8 cellular contexts compared by ENCODE assay signal in the genomic region with DNA sequence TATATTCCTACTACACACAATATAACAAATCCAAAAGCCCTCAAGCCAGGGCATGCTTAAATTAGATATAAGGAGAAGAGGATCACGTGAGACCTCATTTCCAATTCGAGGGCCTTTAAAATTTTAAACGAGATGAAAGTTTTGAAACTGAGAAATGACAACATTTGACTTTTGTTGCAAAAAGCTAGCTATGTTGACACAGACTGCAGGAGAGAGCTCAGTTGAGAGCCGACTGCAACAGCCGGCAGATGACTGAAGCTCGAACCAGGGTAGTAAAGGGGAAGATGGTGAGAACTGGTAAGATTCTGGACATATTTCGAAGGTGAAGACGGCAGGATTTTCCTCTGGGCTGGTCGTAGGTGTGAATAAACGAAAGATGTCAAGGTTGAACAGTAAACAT. TPM values are rescaled to one million over a fixed set of nuclear protein-coding genes. Genes with fewer than 3 reads are reported as not detected.
DNase-seq lines count a peak whose midpoint lies in the region; ATAC-seq and TF ChIP-seq lines count a peak whose summit lies in the region.

No MANE protein-coding gene starts in this region.

- DNase-seq in AG09309 (ENCODE audit: low read depth), result peak; percentile 4
- DNase-seq in SJCRH30, result peak in 1 of 2 experiments; percentile 31
- peak; percentile 37 for DNase-seq in dedifferentiated amniotic fluid mesenchymal stem cell (ENCODE audit: extremely low spot score)
- no peak for DNase-seq in lower leg skin (ENCODE audit: low spot score in 2 of 2)
- DNase-seq in testis, result peak; percentile 39
- no peak for DNase-seq in NCI-H2196 treated with DMSO at 0.1 percent for 48 hours (lab: John Stamatoyannopoulos, UW; ENCODE audit: unreplicated experiment)
- DNase-seq in islet precursor cell, result no peak

- H3K27ac ChIP-seq in SJCRH30, result peak overlapping the region; percentile 58; the same call in 1 of the 2 replicates
- H3K27ac ChIP-seq in testis, result peak overlapping the region; percentile 87 to 91

- peaks cover 3% of the 10 kb centered on the region; the same call in 1 of the 2 replicates for H3K36me3 ChIP-seq in SJCRH30
- H3K36me3 ChIP-seq in testis (ENCODE audit: low read depth, missing control alignments), result no peaks in the 10 kb centered on the region

- H3K27me3 ChIP-seq in SJCRH30, result no peaks in the 10 kb centered on the region
- no peaks in the 10 kb centered on the region for H3K27me3 ChIP-seq in testis

- 1 to 3% methylated on average over 10 of the region's 10 CpGs for WGBS in lower leg skin, 2 donors
- 1% methylated on average over 10 of the region's 10 CpGs for WGBS in testis, 2 donors

- no peak for TF ChIP-seq POLR2A in lower leg skin (IDR thresholded peaks at IDR 0.05)
- no peak for TF ChIP-seq POLR2A in testis (IDR thresholded peaks at IDR 0.05)

- H3K4me1 ChIP-seq in SJCRH30 (no peaks in the 10 kb centered on the region), testis (peaks cover 13% of the 10 kb centered on the region)

- H3K4me3 ChIP-seq in AG09309 (ENCODE audit: control insufficient read depth, low read depth, low read length) (peak overlapping the region; percentile 85), SJCRH30 (peak overlapping the region; percentile 78), lower leg skin (ENCODE audit: low read depth, poor library complexity, severe bottlenecking) (peak overlapping the region; percentile 56), testis (peak overlapping the region; percentile 79 to 82)

- H3K9me3 ChIP-seq in SJCRH30 (replicated peaks), result no peaks in the 10 kb centered on the region
- H3K9me3 ChIP-seq in testis, result no peaks in the 10 kb centered on the region

- TF ChIP-seq CTCF in AG09309 (IDR thresholded peaks at IDR 0.05; ENCODE audit: control insufficient read depth, insufficient read depth, low read depth, low read length, missing control alignments) (no peak), lower leg skin (IDR thresholded peaks at IDR 0.05) (no peak), testis (IDR thresholded peaks at IDR 0.05) (no peak)

- peak; percentile 15 for ATAC-seq in GM21529 (IDR thresholded peaks at IDR 0.05; ENCODE audit: unreplicated experiment)

- intact Hi-C loops in lower leg skin (cut with DNase I; ENCODE audit: low total_unique reads) (no loop called here), testis (cut with DNase I; ENCODE audit: low total_unique reads) (no loop called here)

RNA-seq across cellular contexts. Expression of gene PRMT9, which starts 0.8 kb away (rescaled TPM):
- total RNA-seq in SJCRH30 (2014; rRNA removed; shearing (Covaris generic)), result 12.1 and 13.1 TPM in 2 replicates
- 10 to 100 TPM in 1 of 4 donors, 1 to 10 TPM in 3; 7.6 to 10.3 (median 9.1) TPM for total RNA-seq in lower leg skin
- 10 to 100 TPM; 22.7 to 24.6 TPM for total RNA-seq in testis
- 27.5 TPM for polyA plus RNA-seq in testis (ENCODE audit: insufficient read depth, low read depth, low replicate concordance)

RNA-seq across cellular contexts. Expression of gene ARHGAP10, which starts 48.7 kb away (rescaled TPM):
- total RNA-seq in SJCRH30 (2014; rRNA removed; shearing (Covaris generic)), result 19.9 and 25.0 TPM in 2 replicates
- total RNA-seq in lower leg skin (10 to 100 TPM; 30.6 to 45.8 (median 37.9) TPM), testis (100 to 1,000 TPM in 1 of 2 donors, 10 to 100 TPM in 1; 83.5 to 108 TPM)
- polyA plus RNA-seq in testis (ENCODE audit: insufficient read depth, low read depth, low replicate concordance), result 17.4 TPM

Comparison
In these comparisons a context has a peak if more than half of its experiments do, and no peak if none do; other contexts are left out.
1. DNase-seq: peak in AG09309 (single experiment), dedifferentiated amniotic fluid mesenchymal stem cell (single experiment) and testis (single experiment); none in lower leg skin (0 of 2), NCI-H2196 treated with DMSO at 0.1 percent for 48 hours (single experiment) and islet precursor cell (single experiment).
2. Peak in every context shown above with its lines, with median percentiles within 50 percentile points of each other: H3K4me3 ChIP-seq.